In genomic region chr10:73655257-73655989, GRCh38 we compare ENCODE assay signal across 16 cellular contexts. TPM values are rescaled to one million over a fixed set of nuclear protein-coding genes. Genes with fewer than 3 reads are reported as not detected.
DNase-seq lines count a peak whose midpoint lies in the region; ATAC-seq and TF ChIP-seq lines count a peak whose summit lies in the region.
"Had no signal": no experiment of that assay in that cellular context is flagged by ENCODE, and none has a peak within 500 bp of the region (broad histone marks: within the 10 kb centered on the region; RNA-seq: fewer than 3 reads in every experiment).

No MANE protein-coding gene starts in this region.

- DNase-seq in GM10248 (ENCODE audit: extremely low spot score) (peak; percentile 48), Karpas-422 (peak; percentile 21), epithelial cell of esophagus (ENCODE audit: low read depth) (peak; percentile 56), psoas muscle (no peak), middle frontal gyrus (ENCODE audit: extremely low spot score, low spot score) (no peak), SKM-1 treated with dmso at 0.1 percent for 144 hours (lab: John Stamatoyannopoulos, UW; ENCODE audit: unreplicated experiment) (no peak)
- DNase-seq in activated effector memory CD4-positive, alpha-beta T cell treated with anti-CD3 and anti-CD28 coated beads, Interleukin-2, amount 50 U/mL, for 16 hours, result no peak
- no peak for DNase-seq in activated CD4-positive, alpha-beta T cell treated with anti-CD3 and anti-CD28 coated beads, Interleukin-2, amount 50 U/mL, for 1 hour
- DNase-seq: Calu3; GOT3; naive thymus-derived CD8-positive, alpha-beta T cell; NCI-H526 had no signal

- 29 to 41% (median 31%) methylated on average over 12 of the region's 12 CpGs for WGBS in psoas muscle, 3 donors

- H3K36me3 ChIP-seq in Karpas-422 (ENCODE audit: insufficient read depth, low read length) (no peaks in the 10 kb centered on the region), psoas muscle (ENCODE audit: insufficient read depth in 1 of 2, low read depth in 1 of 2) (peaks cover 0 to 19% of the 10 kb centered on the region in 2 donors)
- H3K36me3 ChIP-seq: prostate gland had no signal

- intact Hi-C loops in psoas muscle (cut with DNase I), result no loop called here

- POLR2A ChIA-PET in GM10248 (lab: Yijun Ruan, JAX), result no interaction called here

- H3K4me1 ChIP-seq in Karpas-422 (ENCODE audit: low read length), result peaks cover 7% of the 10 kb centered on the region; the same call in 1 of the 2 replicates
- H3K4me1 ChIP-seq in psoas muscle, result peaks cover 40% of the 10 kb centered on the region
- H3K4me1 ChIP-seq: prostate gland had no signal

- peak in 2 of 4 donors; percentile 18 to 21 for ATAC-seq in psoas muscle
- ATAC-seq: naive thymus-derived CD8-positive, alpha-beta T cell; Panc1; WTC11 had no signal

- no peaks in the 10 kb centered on the region for H4K20me1 ChIP-seq in Karpas-422 (ENCODE audit: insufficient read depth, low read depth, low read length)

- no peak overlapping the region for H2AFZ ChIP-seq in Karpas-422 (ENCODE audit: low read length)

- no peaks in the 10 kb centered on the region for H3K27me3 ChIP-seq in Karpas-422 (ENCODE audit: low read length)
- H3K27me3 ChIP-seq in psoas muscle (ENCODE audit: insufficient read depth in 3 of 3, low read length in 2 of 3), result no peaks in the 10 kb centered on the region

- no peak overlapping the region for H3K9ac ChIP-seq in Karpas-422 (ENCODE audit: low read length)

- H3K4me2 ChIP-seq in Karpas-422 (ENCODE audit: low read depth, low read length, poor library complexity, severe bottlenecking), result no peak overlapping the region

- H3K27ac ChIP-seq in Karpas-422 (ENCODE audit: low read length), result no peak overlapping the region
- peak overlapping the region; percentile 98 for H3K27ac ChIP-seq in psoas muscle
- H3K27ac ChIP-seq: prostate gland had no signal

- no peaks in the 10 kb centered on the region for H3K79me2 ChIP-seq in Karpas-422 (ENCODE audit: low read length)

- TF ChIP-seq CTCF in GM10248 (IDR thresholded peaks at IDR 0.05; ENCODE audit: control extremely low read depth, extremely low read depth, low read depth, missing control alignments) (no peak), epithelial cell of esophagus (IDR thresholded peaks at IDR 0.05; ENCODE audit: insufficient read depth, low read depth, low read length, missing control alignments) (no peak), psoas muscle (IDR thresholded peaks at IDR 0.05) (no peak)

- no peaks in the 10 kb centered on the region for H3K9me2 ChIP-seq in Karpas-422 (replicated peaks; ENCODE audit: insufficient read depth, low read length)

- H3K9me3 ChIP-seq in Karpas-422 (ENCODE audit: low read length) (no peaks in the 10 kb centered on the region), psoas muscle (no peaks in the 10 kb centered on the region)
- H3K9me3 ChIP-seq: prostate gland had no signal

- CTCF ChIA-PET in GM10248 (lab: Yijun Ruan, JAX), result no interaction called here

- H3K4me3 ChIP-seq in Karpas-422 (ENCODE audit: low read length) (no peak overlapping the region), epithelial cell of esophagus (ENCODE audit: low read length) (no peak overlapping the region), psoas muscle (peak overlapping the region; percentile 73)
- H3K4me3 ChIP-seq: prostate gland had no signal

RNA-seq across cellular contexts. Expression of gene SYNPO2L, which starts 0.4 kb away (rescaled TPM):
- not detected in 2 replicates for total RNA-seq in Karpas-422 (2014; rRNA removed; shearing (Covaris generic); ENCODE audit: low replicate concordance)
- 100 to 1,000 TPM; 132 to 289 (median 185) TPM for total RNA-seq in psoas muscle
- 10 to 100 TPM in 2 of 3 donors, 1 to 10 TPM in 1; 8.8 to 60.7 (median 27.3) TPM for polyA plus RNA-seq in psoas muscle
- total RNA-seq: Calu3; lower leg skin; naive thymus-derived CD8-positive, alpha-beta T cell had no signal
- polyA plus RNA-seq: naive thymus-derived CD8-positive, alpha-beta T cell had no signal

RNA-seq across cellular contexts. Expression of gene MYOZ1, which starts 14.1 kb away (rescaled TPM):
- total RNA-seq in Karpas-422 (2014; rRNA removed; shearing (Covaris generic); ENCODE audit: low replicate concordance), result not detected in 2 replicates
- total RNA-seq in psoas muscle, result 1,000 to 10,000 TPM in 3 of 4 donors, 100 to 1,000 TPM in 1; 805 to 1,915 (median 1,417) TPM
- polyA plus RNA-seq in psoas muscle, result 1,000 to 10,000 TPM in 1 of 3 donors, 100 to 1,000 TPM in 2; 318 to 1,157 (median 878) TPM
- total RNA-seq: Calu3; naive thymus-derived CD8-positive, alpha-beta T cell had no signal
- polyA plus RNA-seq: naive thymus-derived CD8-positive, alpha-beta T cell had no signal

RNA-seq across cellular contexts. Expression of gene AGAP5, which starts 42.5 kb away (rescaled TPM):
- 6.7 and 8.1 TPM in 2 replicates for total RNA-seq in Karpas-422 (2014; rRNA removed; shearing (Covaris generic); ENCODE audit: low replicate concordance)
- 1 to 10 TPM; 1.4 to 3.6 (median 2.9) TPM for total RNA-seq in psoas muscle
- 1 to 10 TPM; 2.1 to 2.3 (median 2.2) TPM for polyA plus RNA-seq in psoas muscle

Comparison
In these comparisons a context has a peak if more than half of its experiments do, and no peak if none do; other contexts are left out.
1. DNase-seq: peak in GM10248 (single experiment), Karpas-422 (single experiment) and epithelial cell of esophagus (single experiment); none in psoas muscle (0 of 2), middle frontal gyrus (single experiment), activated effector memory CD4-positive, alpha-beta T cell treated with anti-CD3 and anti-CD28 coated beads, Interleukin-2, amount 50 U/mL, for 16 hours (single experiment), SKM-1 treated with dmso at 0.1 percent for 144 hours (single experiment) and activated CD4-positive, alpha-beta T cell treated with anti-CD3 and anti-CD28 coated beads, Interleukin-2, amount 50 U/mL, for 1 hour (single experiment).
2. RNA of gene SYNPO2L, which starts 0.4 kb away (total RNA-seq): 132 to 289 TPM in psoas muscle; not detected in Karpas-422; every median in the first group is over 100 times any median in the second.
3. RNA of gene MYOZ1, which starts 14.1 kb away (total RNA-seq): 805 to 1,915 TPM in psoas muscle; not detected in Karpas-422; every median in the first group is over 100 times any median in the second.